In the genomic region with DNA sequence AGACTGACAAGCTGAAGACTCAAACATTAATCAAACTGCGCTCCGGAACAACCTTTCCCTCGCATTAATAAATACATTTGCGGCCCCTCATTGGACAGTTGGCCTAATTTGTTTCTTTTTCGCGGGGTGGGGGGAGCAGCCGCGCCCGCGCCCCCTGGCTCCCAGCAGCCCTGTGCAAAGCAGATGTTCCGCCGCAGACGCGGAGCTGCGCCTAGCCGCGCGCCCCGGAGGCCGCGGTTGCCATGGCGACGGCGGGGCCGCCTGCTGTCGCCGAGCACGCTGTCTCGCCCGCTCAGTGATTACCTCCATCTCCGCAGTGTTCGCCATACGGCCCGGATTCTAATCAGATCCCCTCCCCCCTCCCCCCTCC, we compare ENCODE assay signal across 8 cellular contexts. TPM values are rescaled to one million over a fixed set of nuclear protein-coding genes. Genes with fewer than 3 reads are reported as not detected.
DNase-seq lines count a peak whose midpoint lies in the region; ATAC-seq and FAIRE-seq lines count a peak whose summit lies in the region.

No MANE protein-coding gene starts in this region.

- no peaks in the 10 kb centered on the region for H3K36me3 ChIP-seq in SJCRH30
- no peaks in the 10 kb centered on the region for H3K36me3 ChIP-seq in iPS DF 6.9 (ENCODE audit: control insufficient read depth, insufficient read depth, low read length)

- H3K36me3 Mint-ChIP-seq in IgD-negative memory B cell, result no peaks in the 10 kb centered on the region
- H3K36me3 Mint-ChIP-seq in activated naive CD8-positive, alpha-beta T cell treated with anti-CD3 and anti-CD28 coated beads for 36 hours, result no peaks in the 10 kb centered on the region

- H3K27ac Mint-ChIP-seq in IgD-negative memory B cell, result no peak overlapping the region
- no peak overlapping the region for H3K27ac Mint-ChIP-seq in activated naive CD8-positive, alpha-beta T cell treated with anti-CD3 and anti-CD28 coated beads for 36 hours

- H3K9me3 ChIP-seq in SJCRH30 (replicated peaks) (no peaks in the 10 kb centered on the region), iPS DF 6.9 (ENCODE audit: control insufficient read depth, insufficient read depth, low read length) (no peaks in the 10 kb centered on the region)

- DNase-seq in DMS153 (lab: John Stamatoyannopoulos, UW) (peak; percentile 59), SJCRH30 (peak; percentile 68 to 75), iPS DF 6.9 (ENCODE audit: low read depth, low spot score) (no peak), RCC 7860 (ENCODE audit: low spot score) (no peak)
- DNase-seq in activated naive CD8-positive, alpha-beta T cell treated with anti-CD3 and anti-CD28 coated beads for 36 hours, result peak; percentile 83
- DNase-seq in stimulated activated CD4-positive, alpha-beta T cell treated with anti-CD3 and anti-CD28 coated beads, Interleukin-12 subunit alpha, Interleukin-12 subunit beta, amount 100 ng/mL, for 4 hours, result peak; percentile 58

- H3K9me3 Mint-ChIP-seq in IgD-negative memory B cell, result no peaks in the 10 kb centered on the region
- H3K9me3 Mint-ChIP-seq in activated naive CD8-positive, alpha-beta T cell treated with anti-CD3 and anti-CD28 coated beads for 36 hours, result no peaks in the 10 kb centered on the region

- H3K27me3 ChIP-seq in SJCRH30, result no peaks in the 10 kb centered on the region
- peaks cover 3% of the 10 kb centered on the region; the same call in 1 of the 2 replicates for H3K27me3 ChIP-seq in iPS DF 6.9 (ENCODE audit: control insufficient read depth, insufficient read depth, low read length)

- H3K4me3 ChIP-seq in SJCRH30 (peak overlapping the region; percentile 53), iPS DF 6.9 (ENCODE audit: low read length) (peak overlapping the region; percentile 36; the same call in 1 of the 2 replicates)

- WGBS in iPS DF 6.9 (ENCODE audit: insufficient coverage, insufficient read length), result no CpG with 5 or more reads among the region's 34 CpGs

- H3K27ac ChIP-seq in SJCRH30 (peak overlapping the region; percentile 11; the same call in 1 of the 2 replicates), iPS DF 6.9 (ENCODE audit: low read length) (no peak overlapping the region)

- no peak for FAIRE-seq in RCC 7860 (lab: Jason Lieb, UNC)

- ATAC-seq in GM21526 (IDR thresholded peaks at IDR 0.05; ENCODE audit: low FRiP score, unreplicated experiment), result no peak

- H3K4me3 Mint-ChIP-seq in IgD-negative memory B cell, result peak overlapping the region; percentile 52 to 95 (median 76)
- peak overlapping the region; percentile 73 for H3K4me3 Mint-ChIP-seq in activated naive CD8-positive, alpha-beta T cell treated with anti-CD3 and anti-CD28 coated beads for 36 hours

- H3K4me1 ChIP-seq in SJCRH30 (peaks cover 22% of the 10 kb centered on the region), iPS DF 6.9 (ENCODE audit: control insufficient read depth, insufficient read depth, low read length) (peaks cover 3% of the 10 kb centered on the region; the same call in 1 of the 2 replicates)

- H3K4me1 Mint-ChIP-seq in IgD-negative memory B cell, result peaks cover 5 to 12% (median 10%) of the 10 kb centered on the region in 3 donors
- H3K4me1 Mint-ChIP-seq in activated naive CD8-positive, alpha-beta T cell treated with anti-CD3 and anti-CD28 coated beads for 36 hours, result peaks cover 6% of the 10 kb centered on the region

- peaks cover 31% of the 10 kb centered on the region for H3K27me3 Mint-ChIP-seq in IgD-negative memory B cell
- H3K27me3 Mint-ChIP-seq in activated naive CD8-positive, alpha-beta T cell treated with anti-CD3 and anti-CD28 coated beads for 36 hours, result peaks cover 40% of the 10 kb centered on the region

RNA-seq across cellular contexts. Expression of a gene that starts 25.5 kb away (rescaled TPM):
- polyA plus RNA-seq in IgD-negative memory B cell, result 1.7 TPM
- total RNA-seq in SJCRH30 (2014; rRNA removed; shearing (Covaris generic)), result 0.32 TPM in 1 of 2 replicates, not detected in the other
- 1 to 10 TPM; 6.3 to 7.5 TPM for total RNA-seq in activated naive CD8-positive, alpha-beta T cell treated with anti-CD3 and anti-CD28 coated beads for 36 hours

RNA-seq across cellular contexts. Expression of a gene that starts 36.0 kb away (rescaled TPM):
- polyA plus RNA-seq in IgD-negative memory B cell, result 20.5 TPM
- 75.1 and 78.1 TPM in 2 replicates for total RNA-seq in SJCRH30 (2014; rRNA removed; shearing (Covaris generic))
- total RNA-seq in activated naive CD8-positive, alpha-beta T cell treated with anti-CD3 and anti-CD28 coated beads for 36 hours, result 10 to 100 TPM; 99.0 to 99.7 TPM

RNA-seq across cellular contexts. Expression of a gene that starts 41.2 kb away (rescaled TPM):
- 80.0 TPM for polyA plus RNA-seq in IgD-negative memory B cell
- total RNA-seq in SJCRH30 (2014; rRNA removed; shearing (Covaris generic)), result 47.0 and 64.2 TPM in 2 replicates
- total RNA-seq in activated naive CD8-positive, alpha-beta T cell treated with anti-CD3 and anti-CD28 coated beads for 36 hours, result 100 to 1,000 TPM; 163 to 168 TPM

RNA-seq across cellular contexts. Expression of a gene that starts 54.5 kb away (rescaled TPM):
- not detected for polyA plus RNA-seq in IgD-negative memory B cell
- not detected in 2 replicates for total RNA-seq in SJCRH30 (2014; rRNA removed; shearing (Covaris generic))
- total RNA-seq in activated naive CD8-positive, alpha-beta T cell treated with anti-CD3 and anti-CD28 coated beads for 36 hours, result not detected

Comparison
In these comparisons a context has a peak if more than half of its experiments do, and no peak if none do; other contexts are left out.
1. DNase-seq: peak in DMS153 (single experiment), SJCRH30 (2 of 2), activated naive CD8-positive, alpha-beta T cell treated with anti-CD3 and anti-CD28 coated beads for 36 hours (single experiment) and stimulated activated CD4-positive, alpha-beta T cell treated with anti-CD3 and anti-CD28 coated beads, Interleukin-12 subunit alpha, Interleukin-12 subunit beta, amount 100 ng/mL, for 4 hours (single experiment); none in iPS DF 6.9 (single experiment) and RCC 7860 (single experiment).